9 cellular contexts compared by ENCODE assay signal in genomic region chr11:105052487-105052886, GRCh38. TPM values are rescaled to one million over a fixed set of nuclear protein-coding genes. Genes with fewer than 3 reads are reported as not detected.
"Had no signal": no experiment of that assay in that cellular context is flagged by ENCODE, and none has a peak within 500 bp of the region (broad histone marks: within the 10 kb centered on the region; RNA-seq: fewer than 3 reads in every experiment).

No MANE protein-coding gene starts in this region.

- H3K36me3 Mint-ChIP-seq: IgD-negative memory B cell had no signal

- H3K9me3 Mint-ChIP-seq: IgD-negative memory B cell had no signal

- ATAC-seq: K562 had no signal

- FAIRE-seq: HTR-8/SVneo, K562 had no signal

- DNase-seq: IMR-90, KBM-7, KG1 had no signal

- H3K4me1 Mint-ChIP-seq: IgD-negative memory B cell had no signal

- H3K27ac ChIP-seq: HL-60 had no signal

- H3K4me3 ChIP-seq: K562 had no signal

- H3K4me3 Mint-ChIP-seq: IgD-negative memory B cell had no signal

- H3K27ac Mint-ChIP-seq: IgD-negative memory B cell had no signal

RNA-seq across cellular contexts. Expression of gene CARD16, which starts 7.4 kb away (rescaled TPM):
- total RNA-seq: HT-29 had no signal
- polyA plus RNA-seq: K562 had no signal

RNA-seq across cellular contexts. Expression of gene CASP1, which starts 17.5 kb away (rescaled TPM):
- total RNA-seq: HT-29, K562 had no signal
- polyA plus RNA-seq: K562 had no signal

RNA-seq across cellular contexts. Expression of gene CASP5, which starts 29.5 kb away (rescaled TPM):
- total RNA-seq: HT-29, HT1080, IMR-90, K562 had no signal
- polyA plus RNA-seq: IMR-90, K562 had no signal
